In the genomic region with DNA sequence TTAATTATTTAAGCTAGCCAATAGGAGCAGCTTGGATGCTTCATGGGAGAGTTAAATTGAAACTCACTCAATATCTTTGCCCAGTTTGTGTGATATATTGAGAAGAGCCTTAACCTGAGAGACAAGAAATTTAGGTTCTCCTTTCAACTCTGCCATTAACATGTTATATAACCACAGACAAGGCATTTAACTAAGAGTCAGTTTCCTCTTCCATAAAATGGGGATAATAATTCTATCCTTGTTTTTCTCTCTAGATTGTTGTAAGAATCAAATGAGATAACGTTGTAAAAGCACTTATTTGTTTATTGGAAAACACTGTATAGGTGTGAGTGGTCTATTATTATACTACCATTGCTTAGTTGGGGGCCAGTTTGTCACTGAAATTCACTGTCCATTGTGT, we compare ENCODE assay signal across 30 cellular contexts.
"Had no signal": no experiment of that assay in that cellular context is flagged by ENCODE, and none has a peak within 500 bp of the region (broad histone marks: within the 10 kb centered on the region; RNA-seq: fewer than 3 reads in every experiment).

No MANE protein-coding gene starts in this region.

- H3K4me3 ChIP-seq: left lung, lower lobe of right lung, pancreas, prostate gland, right atrium auricular region, skin epidermis, stomach, suprapubic skin, thoracic aorta, tibial artery, upper lobe of right lung had no signal

- FAIRE-seq: islet of Langerhans, kidney, pancreas, urothelium cell line had no signal

- H3K27ac ChIP-seq: lower lobe of right lung, pancreas, prostate gland, right atrium auricular region, skin epidermis, suprapubic skin, tibial artery had no signal

- DNase-seq: hippocampal formation; immature natural killer cell; kidney; left colon; left lung; lower lobe of right lung; mammary epithelial cell; mesenchymal stem cell; naive thymus-derived CD8-positive, alpha-beta T cell; nucleus accumbens; pancreas; posterior cingulate gyrus; stimulated activated CD4-positive, alpha-beta T cell treated with anti-CD3 and anti-CD28 coated beads, Interleukin-12 subunit alpha, Interleukin-12 subunit beta, amount 100 ng/mL, for 4 hours; stimulated activated CD4-positive, alpha-beta T cell treated with anti-CD3 and anti-CD28 coated beads, Interleukin-15, amount 100 ng/mL, for 24 hours; stimulated activated CD4-positive, alpha-beta T cell treated with anti-CD3 and anti-CD28 coated beads, Interleukin-2, amount 100 ng/mL, for 24 hours; stimulated activated CD4-positive, alpha-beta T cell treated with anti-CD3 and anti-CD28 coated beads, Interleukin-4, amount 100 ng/mL, for 1 hour; stimulated activated naive B cell treated with anti-CD40 and anti-IgM and Interleukin-4, amounts not matched to agents 10 μg/mL and 1 μg/mL and 100 μg/mL, for 72 hours; stimulated activated naive CD8-positive, alpha-beta T cell treated with anti-CD3 and anti-CD28 coated beads, Interleukin-15, Interleukin-2, amounts not matched to agents 100 U/mL and 50 U/mL, for 24 hours; stomach; tibial artery; trophoblast cell; upper lobe of right lung had no signal

- H3K27me3 ChIP-seq: left lung, pancreas, right atrium auricular region, stomach, suprapubic skin, tibial artery, upper lobe of right lung had no signal

- ATAC-seq: left colon; naive thymus-derived CD8-positive, alpha-beta T cell; pancreas; sciatic nerve; stimulated activated naive B cell treated with anti-CD40 and anti-IgM and Interleukin-4, amounts not matched to agents 10 μg/mL and 1 μg/mL and 100 μg/mL, for 72 hours; stimulated activated naive CD8-positive, alpha-beta T cell treated with anti-CD3 and anti-CD28 coated beads, Interleukin-15, Interleukin-2, amounts not matched to agents 100 U/mL and 50 U/mL, for 24 hours; upper lobe of right lung had no signal

- H3K36me3 ChIP-seq: prostate gland had no signal

- H3K4me1 ChIP-seq: prostate gland had no signal

- H3K9me3 ChIP-seq: left lung, lower lobe of right lung, pancreas, prostate gland, right atrium auricular region, stomach, suprapubic skin, tibial artery, upper lobe of right lung had no signal
